Comparison of ENCODE assay signal across 26 cellular contexts in genomic region chr17:17880577-17881196, GRCh38.
"Had no signal": no experiment of that assay in that cellular context is flagged by ENCODE, and none has a peak within 500 bp of the region (broad histone marks: within the 10 kb centered on the region; RNA-seq: fewer than 3 reads in every experiment).

No MANE protein-coding gene starts in this region.

- H3K4me3 Mint-ChIP-seq: activated CD4-positive, alpha-beta memory T cell treated with anti-CD3 and anti-CD28 coated beads for 36 hours; activated CD4-positive, alpha-beta T cell treated with anti-CD3 and anti-CD28 coated beads, Interleukin-2, amount 10 ng/mL, durations not matched to agents 24 days and 14 days; activated naive CD8-positive, alpha-beta T cell; activated T-cell treated with anti-CD3 and anti-CD28 coated beads, Interleukin-2, amount 50 U/mL, for 4 hours; natural killer cell; T-helper 1 cell treated with Interleukin-12 subunit alpha and Interleukin-12 subunit beta and Interleukin-4 antibody, amounts not matched to agents 30 μg/mL and 1 μg/mL, for 36 hours had no signal

- H3K27me3 Mint-ChIP-seq: activated CD4-positive, alpha-beta memory T cell treated with anti-CD3 and anti-CD28 coated beads for 36 hours; activated CD4-positive, alpha-beta T cell treated with anti-CD3 and anti-CD28 coated beads, Interleukin-2, amount 10 ng/mL, durations not matched to agents 24 days and 14 days; activated naive CD8-positive, alpha-beta T cell had no signal

- DNase-seq: activated CD4-positive, alpha-beta memory T cell treated with anti-CD3 and anti-CD28 coated beads for 36 hours; activated CD4-positive, alpha-beta T cell treated with anti-CD3 and anti-CD28 coated beads, Interleukin-2, amount 10 ng/mL, durations not matched to agents 24 days and 14 days; activated CD4-positive, CD25-positive, alpha-beta regulatory T cell treated with anti-CD3 and anti-CD28 coated beads, Interleukin-2, amount 50 U/mL, for 72 hours; activated CD8-positive, alpha-beta memory T cell treated with anti-CD3 and anti-CD28 coated beads, Interleukin-2, amount 50 U/mL, for 48 hours; activated effector memory CD4-positive, alpha-beta T cell treated with Interleukin-2 at 50 U/mL for 16 hours; activated naive CD4-positive, alpha-beta T cell treated with Interleukin-2 at 50 U/mL for 16 hours; activated T-cell treated with anti-CD3 and anti-CD28 coated beads, Interleukin-2, amount 50 U/mL, for 4 hours; central memory CD4-positive, alpha-beta T cell; dermis blood vessel endothelial cell; effector CD8-positive, alpha-beta T cell; islet precursor cell; left ventricle myocardium inferior; mesendoderm; natural killer cell; stimulated activated CD4-positive, alpha-beta T cell treated with anti-CD3 and anti-CD28 coated beads, Interleukin-12 subunit alpha, Interleukin-12 subunit beta, amount 100 ng/mL, for 4 hours; stimulated activated CD4-positive, alpha-beta T cell treated with anti-CD3 and anti-CD28 coated beads, Interleukin-4, amount 100 ng/mL, for 1 hour; stomach; T1000; tibial artery; upper lobe of right lung had no signal

- H3K9me3 Mint-ChIP-seq: activated CD4-positive, alpha-beta memory T cell treated with anti-CD3 and anti-CD28 coated beads for 36 hours; activated CD4-positive, alpha-beta T cell treated with anti-CD3 and anti-CD28 coated beads, Interleukin-2, amount 10 ng/mL, durations not matched to agents 24 days and 14 days; activated T-cell treated with anti-CD3 and anti-CD28 coated beads, Interleukin-2, amount 50 U/mL, for 4 hours; natural killer cell; T-helper 1 cell treated with Interleukin-12 subunit alpha and Interleukin-12 subunit beta and Interleukin-4 antibody, amounts not matched to agents 30 μg/mL and 1 μg/mL, for 36 hours had no signal

- H3K27ac Mint-ChIP-seq: activated CD4-positive, alpha-beta memory T cell treated with anti-CD3 and anti-CD28 coated beads for 36 hours; activated CD4-positive, alpha-beta T cell treated with anti-CD3 and anti-CD28 coated beads, Interleukin-2, amount 10 ng/mL, durations not matched to agents 24 days and 14 days; activated naive CD8-positive, alpha-beta T cell; natural killer cell; T-helper 1 cell treated with Interleukin-12 subunit alpha and Interleukin-12 subunit beta and Interleukin-4 antibody, amounts not matched to agents 30 μg/mL and 1 μg/mL, for 36 hours had no signal

- H3K4me1 Mint-ChIP-seq: activated CD4-positive, alpha-beta T cell treated with anti-CD3 and anti-CD28 coated beads, Interleukin-2, amount 10 ng/mL, durations not matched to agents 24 days and 14 days had no signal

- ATAC-seq: activated T-cell treated with anti-CD3 and anti-CD28 coated beads, Interleukin-2, amount 50 U/mL, for 4 hours; natural killer cell; sciatic nerve; upper lobe of right lung had no signal

- H3K36me3 Mint-ChIP-seq: activated CD4-positive, alpha-beta memory T cell treated with anti-CD3 and anti-CD28 coated beads for 36 hours had no signal

- H3K27ac ChIP-seq: ascending aorta, hepatocyte, left ventricle myocardium inferior, skin epidermis, tibial artery, upper lobe of right lung had no signal
